1 cellular context compared by ENCODE assay signal in genomic region chr15:52414936-52415335, GRCh38.
TF ChIP-seq lines count a peak whose summit lies in the region.

No MANE protein-coding gene starts in this region.

TF ChIP-seq in K562, 482 proteins besides CTCF, POLR2A, EP300 and RAD21 (continued from another document):
- TF ChIP-seq E2F1 (CRISPR knock-in tag; IDR thresholded peaks at IDR 0.05) (no peak), CBX2 (IDR thresholded peaks at IDR 0.05; ENCODE audit: insufficient read depth, low read length, poor library complexity, severe bottlenecking) (no peak), ARID1B (IDR thresholded peaks at IDR 0.05) (no peak), ZBTB7A (IDR thresholded peaks at IDR 0.05; ENCODE audit: borderline replicate concordance, control insufficient read depth, low read depth, low read length) (no peak), TGIF2 (CRISPR knock-in tag; IDR thresholded peaks at IDR 0.05) (no peak), ZNF354B (CRISPR knock-in tag; IDR thresholded peaks at IDR 0.05) (no peak), ZNF253 (CRISPR knock-in tag; conservative IDR thresholded peaks at IDR 0.05) (no peak), E4F1 (CRISPR knock-in tag; IDR thresholded peaks at IDR 0.05; ENCODE audit: borderline replicate concordance) (no peak)
